ENCODE assay signal across 14 cellular contexts in the genomic region with DNA sequence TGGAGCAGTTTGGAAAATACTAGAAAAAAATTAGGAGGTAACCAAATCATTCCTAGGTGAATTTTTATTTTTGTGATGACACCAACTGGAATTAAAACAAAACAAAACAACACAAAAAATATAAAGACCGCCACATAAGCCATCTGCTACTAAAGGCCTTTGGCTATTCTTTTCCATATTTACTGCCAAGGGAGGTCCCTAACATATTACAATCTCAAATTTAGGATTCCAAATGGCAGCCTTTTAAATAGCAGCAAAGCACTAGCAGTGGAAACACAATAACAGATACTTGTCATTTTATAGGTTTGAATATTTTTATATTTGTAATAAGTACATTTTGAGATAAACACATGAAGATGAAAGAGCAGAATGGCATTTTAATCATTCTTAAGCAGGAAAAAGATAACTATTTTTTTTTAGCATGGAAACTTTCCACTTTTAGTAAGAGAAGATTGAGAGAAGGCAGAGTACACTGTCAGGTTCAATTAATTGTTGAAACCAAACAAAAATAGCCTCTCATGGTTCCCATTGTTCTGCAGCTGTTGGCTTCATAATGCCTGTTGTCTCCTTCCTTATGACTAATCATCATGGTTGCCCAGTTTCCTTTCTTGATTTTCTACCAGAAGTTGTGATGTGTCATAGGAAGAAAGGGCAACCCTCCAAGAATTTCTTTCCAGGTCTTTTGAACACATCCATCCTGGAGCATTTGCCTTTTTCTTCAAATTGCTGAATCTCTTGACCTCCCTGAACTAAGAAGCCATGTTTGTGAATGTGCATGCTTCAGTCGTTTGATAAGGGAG.
A peak's percentile ranks its signal among the peaks of the same experiment; 100 is the strongest.
DNase-seq lines count a peak whose midpoint lies in the region; ATAC-seq and TF ChIP-seq lines count a peak whose summit lies in the region.
"Had no signal": no experiment of that assay in that cellular context is flagged by ENCODE, and none has a peak within 500 bp of the region (broad histone marks: within the 10 kb centered on the region; RNA-seq: fewer than 3 reads in every experiment).

No MANE protein-coding gene starts in this region.

- H3K9me3 ChIP-seq in heart left ventricle (peaks cover 0 to 14% (median 1%) of the 10 kb centered on the region in 12 donors), mammary epithelial cell (replicated peaks; ENCODE audit: insufficient read depth, low read length) (peaks cover 2% of the 10 kb centered on the region), T-helper 17 cell (ENCODE audit: control insufficient read depth, low read length, poor library complexity, severe bottlenecking) (no peaks in the 10 kb centered on the region)
- H3K9me3 ChIP-seq: BLaER1, SJSA1 had no signal

- in situ Hi-C loops in mammary epithelial cell (cut with MboI; ENCODE audit: low sequenced_read_pairs in 2 of 2), result loop anchor here in 1 of 2 donors (25.0 kb wide), 1 partner anchor 300 kb away; no protein-coding TSS in a partner anchor

- H3K9ac ChIP-seq in mammary epithelial cell (ENCODE audit: insufficient read depth, low read length), result no peak overlapping the region
- H3K9ac ChIP-seq: BLaER1 had no signal

- DNase-seq in heart left ventricle, result peak in 2 of 5 donors; percentile 18
- DNase-seq in Right ventricle myocardium inferior (ENCODE audit: missing footprints), result no peak
- DNase-seq in mammary epithelial cell, result peak; percentile 87
- peak; percentile 54 for DNase-seq in kidney epithelial cell (ENCODE audit: low read depth)
- no peak for DNase-seq in activated CD8-positive, alpha-beta memory T cell treated with anti-CD3 and anti-CD28 coated beads, Interleukin-2, amount 50 U/mL, for 48 hours
- no peak for DNase-seq in T-helper 17 cell
- DNase-seq in effector CD4-positive, alpha-beta T cell, result no peak
- DNase-seq: activated T-cell treated with anti-CD3 and anti-CD28 coated beads for 4 hours; effector CD8-positive, alpha-beta T cell; naive B cell; NCI-H1048 had no signal

- TF ChIP-seq CTCF in heart left ventricle (IDR thresholded peaks at IDR 0.05), result no peak
- no peak for TF ChIP-seq CTCF in mammary epithelial cell (conservative IDR thresholded peaks at IDR 0.05 in 1 of 2, IDR thresholded peaks at IDR 0.05 in 1 of 2; ENCODE audit: extremely low read depth in 1 of 2, insufficient read depth in 1 of 2, low read depth in 1 of 2, low read length in 2 of 2)
- TF ChIP-seq CTCF in kidney epithelial cell (IDR thresholded peaks at IDR 0.05; ENCODE audit: insufficient read depth, low read length, poor library complexity, severe bottlenecking), result no peak

- H3K4me3 ChIP-seq in heart left ventricle (no peak overlapping the region), mammary epithelial cell (replicated peaks in 1 of 3; ENCODE audit: insufficient read depth in 1 of 3, low read depth in 2 of 3, low read length in 3 of 3) (no peak overlapping the region), kidney epithelial cell (ENCODE audit: low read depth, low read length) (no peak overlapping the region)
- H3K4me3 ChIP-seq: BLaER1, SJSA1 had no signal

- intact Hi-C loops in heart left ventricle (cut with DNase I) (loop anchor here in 8 of 10 donors (1.0 to 10.0 kb wide), 8 partner anchors 80 to 315 kb away; a partner anchor contains a TSS), Right ventricle myocardium inferior (cut with DNase I) (loop anchor here (2.0 to 10.0 kb wide), 4 partner anchors 82 to 315 kb away; a partner anchor contains a TSS), mammary epithelial cell (cut with micrococcal nuclease) (no loop called here)

- H2AFZ ChIP-seq in mammary epithelial cell (ENCODE audit: low read depth, low read length), result no peak overlapping the region

- H3K4me2 ChIP-seq in mammary epithelial cell (ENCODE audit: insufficient read depth, low read depth, low read length), result peak overlapping the region; percentile 0
- H3K4me2 ChIP-seq: BLaER1 had no signal

- CTCF ChIA-PET in mammary epithelial cell (lab: Charles Lee; ENCODE audit: low non-redundant PET), result no interaction called here

- no peak for TF ChIP-seq POLR2A in heart left ventricle (IDR thresholded peaks at IDR 0.05)

- no peaks in the 10 kb centered on the region for H3K4me1 Mint-ChIP-seq in T-helper 17 cell
- H3K4me1 Mint-ChIP-seq: naive B cell had no signal

- no peaks in the 10 kb centered on the region for H3K79me2 ChIP-seq in mammary epithelial cell (ENCODE audit: insufficient read depth, low read length)

- H3K27ac ChIP-seq in heart left ventricle (peak overlapping the region in 9 of 12 donors; percentile 0 to 67 (median 40)), mammary epithelial cell (ENCODE audit: insufficient read depth, low read depth, low read length) (peak overlapping the region; percentile 48)
- H3K27ac ChIP-seq: BLaER1, SJSA1 had no signal

- peak; percentile 51 to 87 (median 76) for ATAC-seq in heart left ventricle
- ATAC-seq in Right ventricle myocardium inferior, result no peak
- no peak for ATAC-seq in T-helper 17 cell
- ATAC-seq in GM21529 (IDR thresholded peaks at IDR 0.05; ENCODE audit: unreplicated experiment), result no peak

- H3K27me3 Mint-ChIP-seq in T-helper 17 cell, result peaks cover 8% of the 10 kb centered on the region

- no TSS peak for BruUV-seq in mammary epithelial cell (replicated peaks; lab: Mats Ljungman, UMichigan)

- WGBS in heart left ventricle, 4 donors, result 47 to 51% (median 49%) methylated on average over 2 of the region's 2 CpGs
- WGBS in mammary epithelial cell (ENCODE audit: low coverage, missing lambda C conversion rate), result 75% methylated on average over 2 of the region's 2 CpGs

- H3K36me3 Mint-ChIP-seq in T-helper 17 cell (ENCODE audit: low read depth), result peaks cover 2% of the 10 kb centered on the region

- no peaks in the 10 kb centered on the region for H3K27me3 ChIP-seq in heart left ventricle
- no peaks in the 10 kb centered on the region for H3K27me3 ChIP-seq in mammary epithelial cell (ENCODE audit: insufficient read depth, low read length)
- no peaks in the 10 kb centered on the region for H3K27me3 ChIP-seq in kidney epithelial cell (ENCODE audit: control insufficient read depth, insufficient read depth, low read length)
- H3K27me3 ChIP-seq: BLaER1, SJSA1 had no signal

- H3K27ac Mint-ChIP-seq in T-helper 17 cell, result no peak overlapping the region
- H3K27ac Mint-ChIP-seq: naive B cell had no signal

- no peak overlapping the region for H3K4me3 Mint-ChIP-seq in T-helper 17 cell
- H3K4me3 Mint-ChIP-seq: naive B cell had no signal

- H4K20me1 ChIP-seq in mammary epithelial cell (ENCODE audit: insufficient read depth, low read length), result no peaks in the 10 kb centered on the region
- H4K20me1 ChIP-seq: BLaER1 had no signal

- dilution Hi-C loops in mammary epithelial cell (cut with HindIII; ENCODE audit: low sequenced_read_pairs), result no loop called here

- H3K36me3 ChIP-seq in heart left ventricle (no peaks in the 10 kb centered on the region), mammary epithelial cell (ENCODE audit: insufficient read depth, low read length) (no peaks in the 10 kb centered on the region), kidney epithelial cell (ENCODE audit: control insufficient read depth, insufficient read depth, low read length) (no peaks in the 10 kb centered on the region)
- H3K36me3 ChIP-seq: BLaER1, SJSA1 had no signal

- H3K4me1 ChIP-seq in heart left ventricle (peaks cover 0 to 19% (median 8%) of the 10 kb centered on the region in 12 donors), mammary epithelial cell (ENCODE audit: insufficient read depth, low read length) (peaks cover 28% of the 10 kb centered on the region)
- H3K4me1 ChIP-seq: BLaER1 had no signal

Comparison
In these comparisons a context has a peak if more than half of its experiments do, and no peak if none do; other contexts are left out.
1. ATAC-seq: peak in heart left ventricle (4 of 4); none in Right ventricle myocardium inferior (single experiment), T-helper 17 cell (single experiment) and GM21529 (single experiment).
2. DNase-seq: peak in mammary epithelial cell (single experiment) and kidney epithelial cell (single experiment); none in Right ventricle myocardium inferior (single experiment), activated CD8-positive, alpha-beta memory T cell treated with anti-CD3 and anti-CD28 coated beads, Interleukin-2, amount 50 U/mL, for 48 hours (single experiment), T-helper 17 cell (0 of 3) and effector CD4-positive, alpha-beta T cell (single experiment).